In genomic region chr2:208609166-208609804, GRCh38 we compare ENCODE assay signal across 16 cellular contexts.
DNase-seq lines count a peak whose midpoint lies in the region; ATAC-seq, FAIRE-seq and TF ChIP-seq lines count a peak whose summit lies in the region.
"Had no signal": no experiment of that assay in that cellular context is flagged by ENCODE, and none has a peak within 500 bp of the region (broad histone marks: within the 10 kb centered on the region; RNA-seq: fewer than 3 reads in every experiment).

No MANE protein-coding gene starts in this region.

- H3K4me3 ChIP-seq in bronchial epithelial cell (ENCODE audit: low read depth, low read length) = no peak overlapping the region

- no peaks in the 10 kb centered on the region for H3K36me3 Mint-ChIP-seq in nephron progenitor cell (ENCODE audit: low read depth)
- H3K36me3 Mint-ChIP-seq: CD8-positive, alpha-beta T cell had no signal

- H3K4me1 Mint-ChIP-seq in nephron progenitor cell = peaks cover 10% of the 10 kb centered on the region

- no peaks in the 10 kb centered on the region for H3K36me3 ChIP-seq in bronchial epithelial cell (ENCODE audit: control insufficient read depth, insufficient read depth, low read length)

- ATAC-seq in SK-N-SH treated with all-trans-retinoic acid at 6 μM for 48 hours = no peak
- ATAC-seq: CD8-positive, alpha-beta T cell had no signal

- peak overlapping the region; percentile 41 for H3K27ac Mint-ChIP-seq in nephron progenitor cell
- H3K27ac Mint-ChIP-seq: CD8-positive, alpha-beta T cell had no signal

- no peak overlapping the region for H3K4me3 Mint-ChIP-seq in nephron progenitor cell
- H3K4me3 Mint-ChIP-seq: CD8-positive, alpha-beta T cell had no signal

- H3K9me3 Mint-ChIP-seq in nephron progenitor cell = peaks cover 23% of the 10 kb centered on the region

- FAIRE-seq in bronchial epithelial cell (lab: Jason Lieb, UNC) = no peak
- FAIRE-seq: H54 had no signal

- H3K27me3 Mint-ChIP-seq in nephron progenitor cell (ENCODE audit: low read depth, poor library complexity) = peaks cover 4% of the 10 kb centered on the region

- no peaks in the 10 kb centered on the region for H3K27me3 ChIP-seq in bronchial epithelial cell (ENCODE audit: control insufficient read depth, insufficient read depth, low read length)

- TF ChIP-seq CTCF in bronchial epithelial cell (IDR thresholded peaks at IDR 0.05; ENCODE audit: insufficient read depth, low read length, severe bottlenecking) (no peak), nephron progenitor cell (IDR thresholded peaks at IDR 0.05) (no peak)

- peak; percentile 13 for DNase-seq in NCI-H2171 treated with DMSO at 0.1 percent for 48 hours (lab: John Stamatoyannopoulos, UW)
- no peak for DNase-seq in NCI-H2171 (lab: John Stamatoyannopoulos, UW)
- DNase-seq in NCI-H69 (lab: John Stamatoyannopoulos, UW) = peak; percentile 14
- peak; percentile 2 for DNase-seq in bronchial epithelial cell (ENCODE audit: low read depth)
- DNase-seq in nephron progenitor cell = no peak
- DNase-seq in germinal center (ENCODE audit: low spot score) = no peak
- DNase-seq in medulla oblongata (ENCODE audit: extremely low spot score) = no peak
- DNase-seq: AML-193; C1 segment of cervical spinal cord; Calu3; CD8-positive, alpha-beta T cell; DMS79; Kasumi-1; NCI-H187 had no signal

TF ChIP-seq in SK-N-SH treated with all-trans-retinoic acid at 6 μM for 48 hours, 23 proteins besides CTCF, POLR2A, EP300 and RAD21:
- TF ChIP-seq SNAI2 (CRISPR knock-in tag; IDR thresholded peaks at IDR 0.05) = no peak
- TF ChIP-seq ZNF8 (CRISPR knock-in tag; IDR thresholded peaks at IDR 0.05) = no peak
- no peak for TF ChIP-seq TCF4 (CRISPR knock-in tag; IDR thresholded peaks at IDR 0.05; ENCODE audit: borderline replicate concordance)
- no peak for TF ChIP-seq CREB5 (CRISPR knock-in tag; IDR thresholded peaks at IDR 0.05; ENCODE audit: low read depth)
- no peak for TF ChIP-seq CSRNP3 (CRISPR knock-in tag; IDR thresholded peaks at IDR 0.05)
- no peak for TF ChIP-seq ZFP3 (CRISPR knock-in tag; IDR thresholded peaks at IDR 0.05)

Comparison
In these comparisons a context has a peak if more than half of its experiments do, and no peak if none do; other contexts are left out.
1. DNase-seq: peak in NCI-H2171 treated with DMSO at 0.1 percent for 48 hours (single experiment), NCI-H69 (single experiment) and bronchial epithelial cell (single experiment); none in NCI-H2171 (single experiment), nephron progenitor cell (single experiment), germinal center (single experiment) and medulla oblongata (single experiment).